ENCODE assay signal across 10 cellular contexts in the genomic region with DNA sequence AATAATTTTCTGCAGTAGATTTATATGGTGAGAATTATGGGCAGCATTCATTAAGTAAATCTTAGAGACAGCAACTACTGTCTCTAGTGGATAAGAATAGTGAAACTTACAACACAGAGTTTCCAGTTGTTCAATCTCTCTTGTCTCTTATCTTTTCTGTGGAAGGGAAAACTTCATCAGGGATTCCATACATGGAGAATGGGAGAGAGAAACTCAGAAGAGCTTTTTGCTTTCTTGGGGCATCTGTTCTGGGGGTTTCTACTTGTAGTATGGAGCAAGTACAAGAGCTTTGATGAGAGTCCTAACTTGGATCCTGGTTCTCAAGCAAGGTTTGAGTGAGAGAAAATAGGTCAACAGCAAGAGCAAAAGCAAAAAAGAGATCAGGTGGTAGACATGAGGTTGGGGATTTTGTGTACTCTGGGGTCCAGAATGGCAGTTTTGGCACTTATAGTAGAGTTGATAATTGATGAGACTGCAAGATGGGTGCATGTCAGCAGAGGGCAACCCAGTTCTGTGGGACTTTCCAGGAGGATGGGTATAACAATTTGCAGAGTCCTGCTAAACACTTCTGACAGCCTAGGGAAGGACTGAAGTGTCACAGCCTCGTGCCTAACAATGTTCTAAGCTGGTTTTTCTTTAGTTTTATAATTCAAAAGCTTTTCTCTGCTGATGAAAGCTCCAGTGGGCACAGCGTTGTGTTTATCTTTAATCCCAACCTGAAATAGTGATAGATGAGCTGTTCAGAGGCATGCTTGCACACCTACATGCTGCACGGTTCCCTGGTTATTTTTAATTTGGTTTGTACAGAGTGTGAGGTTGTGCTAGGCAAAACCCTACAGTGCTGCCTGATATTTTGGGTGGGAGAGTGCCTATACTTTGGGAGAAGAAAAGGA. TPM values are rescaled to one million over a fixed set of nuclear protein-coding genes. Genes with fewer than 3 reads are reported as not detected.
DNase-seq lines count a peak whose midpoint lies in the region; ATAC-seq and TF ChIP-seq lines count a peak whose summit lies in the region.
"Had no signal": no experiment of that assay in that cellular context is flagged by ENCODE, and none has a peak within 500 bp of the region (broad histone marks: within the 10 kb centered on the region; RNA-seq: fewer than 3 reads in every experiment).

No MANE protein-coding gene starts in this region.

- H3K4me1 ChIP-seq in DND-41 (ENCODE audit: insufficient read depth, low read length) (no peaks in the 10 kb centered on the region), colonic mucosa (no peaks in the 10 kb centered on the region)

- no peaks in the 10 kb centered on the region for H4K20me1 ChIP-seq in DND-41 (ENCODE audit: insufficient read depth, low read length)

- H3K4me3 ChIP-seq in DND-41 (ENCODE audit: low read depth in 1 of 2, low read length in 2 of 2) = no peak overlapping the region
- H3K4me3 ChIP-seq in colonic mucosa = no peak overlapping the region
- H3K4me3 ChIP-seq: heart left ventricle had no signal

- no peak overlapping the region for H2AFZ ChIP-seq in DND-41 (ENCODE audit: low read depth, low read length)

- H3K36me3 ChIP-seq in DND-41 (ENCODE audit: insufficient read depth, low read length) = no peaks in the 10 kb centered on the region
- H3K36me3 ChIP-seq in colonic mucosa = peaks cover 4% of the 10 kb centered on the region

- H3K27me3 ChIP-seq in DND-41 (ENCODE audit: insufficient read depth, low read length, poor library complexity) = no peaks in the 10 kb centered on the region
- no peaks in the 10 kb centered on the region for H3K27me3 ChIP-seq in colonic mucosa
- H3K27me3 ChIP-seq: heart left ventricle had no signal

- peak; percentile 22 for TF ChIP-seq CTCF in DND-41 (IDR thresholded peaks at IDR 0.05; ENCODE audit: borderline replicate concordance, extremely low read depth, low read length, poor library complexity, severe bottlenecking)
- TF ChIP-seq CTCF in colonic mucosa (IDR thresholded peaks at IDR 0.05) = no peak

- no peaks in the 10 kb centered on the region for H3K9me3 ChIP-seq in DND-41 (ENCODE audit: insufficient read depth, low read length, severe bottlenecking)
- H3K9me3 ChIP-seq in colonic mucosa = no peaks in the 10 kb centered on the region
- H3K9me3 ChIP-seq: heart left ventricle had no signal

- no peak for ATAC-seq in DND-41 (ENCODE audit: insufficient read depth, low read depth)
- peak; percentile 70 for ATAC-seq in GM21381 (IDR thresholded peaks at IDR 0.05; ENCODE audit: unreplicated experiment)

- H3K9ac ChIP-seq in DND-41 (ENCODE audit: low read depth, low read length) (no peak overlapping the region), colonic mucosa (ENCODE audit: low read depth in 2 of 2, low read length in 2 of 2) (no peak overlapping the region)

- no peak overlapping the region for H3K27ac ChIP-seq in DND-41 (ENCODE audit: low read length)
- H3K27ac ChIP-seq in colonic mucosa = no peak overlapping the region

- no peaks in the 10 kb centered on the region for H3K79me2 ChIP-seq in DND-41 (ENCODE audit: insufficient read depth, low read length)

- no peak overlapping the region for H3K4me2 ChIP-seq in DND-41 (ENCODE audit: insufficient read depth, low read length)

- intact Hi-C loops in head of caudate nucleus (cut with DNase I) = no loop called here
- intact Hi-C loops in colonic mucosa (cut with DNase I) = no loop called here

- DNase-seq in DND-41 (no peak), RPMI7951 (ENCODE audit: low read depth) (peak; percentile 6), head of caudate nucleus (peak in 30 of 42 donors; percentile 4 to 75 (median 42)), HT-29 (ENCODE audit: low spot score) (no peak), colonic mucosa (no peak), NCI-H774 (lab: John Stamatoyannopoulos, UW) (no peak), cerebellar cortex (ENCODE audit: low spot score) (no peak)
- DNase-seq: heart left ventricle, NCI-H146 had no signal

RNA-seq across cellular contexts. Expression of a gene that starts 32.0 kb away (rescaled TPM):
- total RNA-seq in RPMI7951 (2014; rRNA removed; shearing (Covaris generic)) = 6.4 and 7.8 TPM in 2 replicates
- 2.8 and 3.1 TPM in 2 replicates for total RNA-seq in HT-29 (2014; rRNA removed; shearing (Covaris generic))
- 1 to 10 TPM; 1.9 to 4.7 TPM for total RNA-seq in colonic mucosa

Comparison
In these comparisons a context has a peak if more than half of its experiments do, and no peak if none do; other contexts are left out.
1. DNase-seq: peak in RPMI7951 (single experiment) and head of caudate nucleus (30 of 42); none in DND-41 (single experiment), HT-29 (single experiment), colonic mucosa (single experiment), NCI-H774 (single experiment) and cerebellar cortex (single experiment).